In genomic region chr13:101858869-101859268, GRCh38 we compare ENCODE assay signal across 6 cellular contexts.
"Had no signal": no experiment of that assay in that cellular context is flagged by ENCODE, and none has a peak within 500 bp of the region (broad histone marks: within the 10 kb centered on the region; RNA-seq: fewer than 3 reads in every experiment).

No MANE protein-coding gene starts in this region.

- H3K4me3 ChIP-seq: K562 had no signal

- FAIRE-seq: HTR-8/SVneo, K562 had no signal

- ATAC-seq: K562 had no signal

- H3K27ac ChIP-seq: HL-60, KMS-11 had no signal

- H3K4me2 ChIP-seq: KMS-11 had no signal

- H3K9ac ChIP-seq: KMS-11 had no signal

- DNase-seq: KBM-7, KG1 had no signal
